8 cellular contexts compared by ENCODE assay signal in the genomic region with DNA sequence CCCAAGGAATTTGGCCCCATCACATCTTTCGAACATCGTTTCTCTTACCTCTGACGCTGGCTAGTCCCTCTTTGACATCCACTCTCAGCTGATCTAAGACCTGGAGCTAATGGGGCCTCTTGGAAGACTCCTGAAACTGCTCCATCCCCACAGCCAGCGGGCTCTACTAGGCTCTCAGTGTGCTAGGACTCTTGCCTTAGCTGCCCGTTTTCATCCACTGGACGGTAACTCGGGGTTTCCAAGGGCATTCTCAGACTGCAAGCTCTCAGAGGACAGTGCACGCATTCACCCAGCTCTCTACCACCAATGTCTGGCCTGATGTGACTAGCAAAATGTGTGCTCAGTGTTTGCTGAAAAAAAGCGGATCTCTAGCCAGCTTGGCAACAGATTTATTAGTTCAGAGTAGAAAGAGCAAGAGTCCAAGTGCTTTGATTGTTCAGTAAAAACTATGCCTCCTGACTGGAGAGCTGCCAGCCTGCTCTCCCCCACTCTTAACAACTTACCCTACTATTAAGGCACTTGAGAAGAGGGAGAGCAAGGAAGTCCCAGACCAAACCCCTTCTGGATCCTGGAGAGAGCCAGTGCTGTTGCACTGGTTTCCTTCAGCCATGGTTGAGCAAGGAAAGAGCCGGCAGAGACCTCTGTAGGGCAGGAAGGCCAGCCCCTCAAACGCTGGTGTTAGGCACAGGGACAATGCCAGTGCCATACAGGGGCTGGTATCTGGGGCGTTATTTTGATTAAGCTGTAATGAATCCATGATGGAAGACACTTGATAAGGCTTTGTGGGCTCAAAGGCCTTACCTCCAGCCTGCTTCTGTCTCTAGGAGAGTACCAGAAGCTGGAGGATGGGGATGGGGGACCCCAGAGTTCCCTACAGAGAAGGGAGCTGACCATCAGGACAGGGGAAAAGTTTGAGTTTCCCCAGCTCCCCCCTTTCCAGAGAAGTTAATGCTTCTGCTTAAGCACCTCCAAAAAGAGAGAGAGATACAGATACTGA. TPM values are rescaled to one million over a fixed set of nuclear protein-coding genes. Genes with fewer than 3 reads are reported as not detected.
DNase-seq lines count a peak whose midpoint lies in the region; ATAC-seq, FAIRE-seq and TF ChIP-seq lines count a peak whose summit lies in the region.

No MANE protein-coding gene starts in this region.

- peak overlapping the region; percentile 97 to 98 (median 98) for H3K27ac Mint-ChIP-seq in H9
- H3K27ac Mint-ChIP-seq in activated CD8-positive, alpha-beta T cell treated with anti-CD3 and anti-CD28 coated beads for 36 hours: peak overlapping the region; percentile 93

- H3K4me3 Mint-ChIP-seq in H9: peak overlapping the region; percentile 78 to 80
- H3K4me3 Mint-ChIP-seq in activated CD8-positive, alpha-beta T cell treated with anti-CD3 and anti-CD28 coated beads for 36 hours: peak overlapping the region; percentile 80

- no peak overlapping the region for H2BK120ac ChIP-seq in H9 (ENCODE audit: low read depth, low read length, poor library complexity, severe bottlenecking)

- no peak overlapping the region for H4K5ac ChIP-seq in H9 (ENCODE audit: insufficient read length, low read depth, low read length)

- H3K79me2 ChIP-seq in ACC112 (ENCODE audit: control insufficient read depth, insufficient read depth, low read length, unreplicated experiment): no peaks in the 10 kb centered on the region
- H3K79me2 ChIP-seq in H9 (ENCODE audit: insufficient read depth, low read length): no peaks in the 10 kb centered on the region

- H3K4ac ChIP-seq in H9 (ENCODE audit: low read depth, low read length): no peak overlapping the region

- no peak overlapping the region for H2BK15ac ChIP-seq in H9 (ENCODE audit: low read depth, low read length)

- FAIRE-seq in small intestine (lab: Jason Lieb, UNC): no peak

- ATAC-seq in activated CD8-positive, alpha-beta T cell treated with anti-CD3 and anti-CD28 coated beads for 36 hours: no peak
- ATAC-seq in GM21528 (IDR thresholded peaks at IDR 0.05; ENCODE audit: low FRiP score, unreplicated experiment): no peak
- ATAC-seq in GM21737 (IDR thresholded peaks at IDR 0.05; ENCODE audit: unreplicated experiment): no peak
- no peak for ATAC-seq in HG02588 (IDR thresholded peaks at IDR 0.05; ENCODE audit: unreplicated experiment)

- no peak overlapping the region for H3K56ac ChIP-seq in H9 (ENCODE audit: insufficient read length, low read depth, low read length)

- H3K23me2 ChIP-seq in H9 (ENCODE audit: insufficient read length, low read depth, low read length, poor library complexity, severe bottlenecking): peaks cover 4% of the 10 kb centered on the region

- POLR2A ChIA-PET in activated CD8-positive, alpha-beta T cell treated with anti-CD3 and anti-CD28 coated beads for 36 hours (lab: Charles Lee): interaction anchor here (0.7 to 23.0 kb wide), 7 partner anchors 5 to 227 kb away, joined by 3 to 320 read pairs (median 4); a partner anchor contains a TSS

- no peak for TF ChIP-seq CTCF in H9 (conservative IDR thresholded peaks at IDR 0.05)
- TF ChIP-seq CTCF in activated CD8-positive, alpha-beta T cell treated with anti-CD3 and anti-CD28 coated beads for 36 hours (IDR thresholded peaks at IDR 0.05): no peak

- H4K20me1 ChIP-seq in H9 (ENCODE audit: control insufficient read depth, insufficient read depth, insufficient read length): no peaks in the 10 kb centered on the region

- H3K27ac ChIP-seq in ACC112 (ENCODE audit: low read depth, low read length) (peak overlapping the region; percentile 91), H9 (ENCODE audit: insufficient read length, low read depth, low read length) (peak overlapping the region; percentile 18), iPS DF 6.9 (ENCODE audit: low read length) (no peak overlapping the region), small intestine (ENCODE audit: low read depth in 1 of 2, low read length in 1 of 2) (peak overlapping the region; percentile 66 to 97)

- H3K18ac ChIP-seq in H9 (ENCODE audit: insufficient read length, low read depth, low read length): no peak overlapping the region

- H3K23ac ChIP-seq in H9 (ENCODE audit: insufficient read length, low read depth, low read length): no peak overlapping the region

- no peak overlapping the region for H2BK20ac ChIP-seq in H9 (ENCODE audit: low read depth, low read length, poor library complexity, severe bottlenecking)

- H3K4me3 ChIP-seq in ACC112 (ENCODE audit: low read depth, low read length): peak overlapping the region; percentile 74
- H3K4me3 ChIP-seq in iPS DF 6.9 (ENCODE audit: low read length): peak overlapping the region; percentile 57; the same call in 1 of the 2 replicates
- peak overlapping the region in 1 of 2 donors; percentile 51 for H3K4me3 ChIP-seq in small intestine (ENCODE audit: low read depth in 1 of 2, low read length in 2 of 2)

- no peak for DNase-seq in H9
- DNase-seq in activated CD8-positive, alpha-beta T cell treated with anti-CD3 and anti-CD28 coated beads for 36 hours: no peak
- DNase-seq in iPS DF 6.9 (ENCODE audit: low read depth, low spot score): no peak
- peak; percentile 72 for DNase-seq in small intestine

- H3K79me1 ChIP-seq in H9 (ENCODE audit: insufficient read depth, low read depth, low read length, poor library complexity, severe bottlenecking): no peaks in the 10 kb centered on the region

- peaks cover 30 to 53% (median 43%) of the 10 kb centered on the region in 3 experiments for H3K36me3 Mint-ChIP-seq in H9 (ENCODE audit: insufficient read depth in 1 of 3, low read depth in 3 of 3)
- H3K36me3 Mint-ChIP-seq in activated CD8-positive, alpha-beta T cell treated with anti-CD3 and anti-CD28 coated beads for 36 hours (ENCODE audit: low read depth): peaks cover 30% of the 10 kb centered on the region

- CTCF ChIA-PET in activated CD8-positive, alpha-beta T cell treated with anti-CD3 and anti-CD28 coated beads for 36 hours (lab: Charles Lee): interaction anchor here (0.8 to 2.6 kb wide), 10 partner anchors 8 to 127 kb away, joined by 3 to 11 read pairs (median 6); a partner anchor contains a TSS

- H3T11ph ChIP-seq in H9 (ENCODE audit: low read length): no peak overlapping the region

- H2AK5ac ChIP-seq in H9 (ENCODE audit: insufficient read length, low read length): no peak overlapping the region

- peak overlapping the region; percentile 60 for H3K9ac ChIP-seq in H9 (ENCODE audit: extremely low read depth, insufficient read length, low read length)

- H3K9me3 Mint-ChIP-seq in H9: no peaks in the 10 kb centered on the region; a peak in 1 of 5 replicates
- no peaks in the 10 kb centered on the region for H3K9me3 Mint-ChIP-seq in activated CD8-positive, alpha-beta T cell treated with anti-CD3 and anti-CD28 coated beads for 36 hours

- no peaks in the 10 kb centered on the region for H3K27me3 ChIP-seq in ACC112 (ENCODE audit: insufficient read depth, low read length)
- H3K27me3 ChIP-seq in H9 (ENCODE audit: insufficient read depth, low read length): no peaks in the 10 kb centered on the region
- no peaks in the 10 kb centered on the region for H3K27me3 ChIP-seq in iPS DF 6.9 (ENCODE audit: control insufficient read depth, insufficient read depth, low read length)
- no peaks in the 10 kb centered on the region for H3K27me3 ChIP-seq in small intestine (ENCODE audit: control insufficient read depth in 2 of 2, insufficient read depth in 2 of 2, low read length in 2 of 2)

- H3K36me3 ChIP-seq in ACC112 (ENCODE audit: insufficient read depth, low read length) (peaks cover 18% of the 10 kb centered on the region; the same call in 1 of the 2 replicates), iPS DF 6.9 (ENCODE audit: control insufficient read depth, insufficient read depth, low read length) (peaks cover 28% of the 10 kb centered on the region), small intestine (ENCODE audit: control insufficient read depth in 2 of 2, insufficient read depth in 2 of 2, low read length in 2 of 2) (peaks cover 9 to 13% of the 10 kb centered on the region in 2 donors)

- H2AFZ ChIP-seq in ACC112 (ENCODE audit: low read length, unreplicated experiment) (no peak overlapping the region), H9 (ENCODE audit: low read length) (no peak overlapping the region)

- H3K9me3 ChIP-seq in H9 (ENCODE audit: control insufficient read depth, low read depth, low read length) (no peaks in the 10 kb centered on the region), iPS DF 6.9 (ENCODE audit: control insufficient read depth, insufficient read depth, low read length) (no peaks in the 10 kb centered on the region), small intestine (ENCODE audit: control insufficient read depth, low read depth) (no peaks in the 10 kb centered on the region)

- H2BK5ac ChIP-seq in H9 (ENCODE audit: insufficient read length, low read length): no peak overlapping the region

- peaks cover 1% of the 10 kb centered on the region; the same call in 1 of the 2 replicates for H3K27me3 Mint-ChIP-seq in H9 (ENCODE audit: low read depth)
- no peaks in the 10 kb centered on the region for H3K27me3 Mint-ChIP-seq in activated CD8-positive, alpha-beta T cell treated with anti-CD3 and anti-CD28 coated beads for 36 hours

- no peak overlapping the region for H4K91ac ChIP-seq in H9 (ENCODE audit: insufficient read length, low read depth, low read length)

- intact Hi-C loops in activated CD8-positive, alpha-beta T cell treated with anti-CD3 and anti-CD28 coated beads for 36 hours (cut with micrococcal nuclease): no loop called here

- WGBS in H9 (ENCODE audit: extremely low coverage, insufficient read length, low lambda C conversion rate): no CpG with 5 or more reads among the region's 12 CpGs
- no CpG with 5 or more reads among the region's 12 CpGs for WGBS in iPS DF 6.9 (ENCODE audit: insufficient coverage, insufficient read length)
- WGBS in small intestine, 3 donors: 9 to 29% (median 21%) methylated on average over 12 of the region's 12 CpGs

- peaks cover 20% of the 10 kb centered on the region in 2 experiments for H3K4me1 Mint-ChIP-seq in H9
- peaks cover 50% of the 10 kb centered on the region for H3K4me1 Mint-ChIP-seq in activated CD8-positive, alpha-beta T cell treated with anti-CD3 and anti-CD28 coated beads for 36 hours (ENCODE audit: low read depth)

- no peak overlapping the region for H4K8ac ChIP-seq in H9 (replicated peaks; ENCODE audit: insufficient read length, low read depth, low read length)

- peak overlapping the region; percentile 86 for H3K4me2 ChIP-seq in H9 (ENCODE audit: insufficient read depth, insufficient read length, low read length)

- peak overlapping the region; percentile 42; the same call in 1 of the 2 replicates for H3K14ac ChIP-seq in H9 (ENCODE audit: insufficient read depth, low read length)

- peaks cover 16% of the 10 kb centered on the region for H3K4me1 ChIP-seq in ACC112 (ENCODE audit: control insufficient read depth, insufficient read depth, low read length, unreplicated experiment)
- peaks cover 4% of the 10 kb centered on the region; the same call in 1 of the 2 replicates for H3K4me1 ChIP-seq in H9 (ENCODE audit: insufficient read depth, low read length)
- H3K4me1 ChIP-seq in iPS DF 6.9 (ENCODE audit: control insufficient read depth, insufficient read depth, low read length): peaks cover 2% of the 10 kb centered on the region; the same call in 1 of the 2 replicates
- H3K4me1 ChIP-seq in small intestine (ENCODE audit: control insufficient read depth in 2 of 2, insufficient read depth in 1 of 2, low read depth in 1 of 2, low read length in 1 of 2): peaks cover 5 to 7% of the 10 kb centered on the region in 2 donors

- no peak overlapping the region for H2BK12ac ChIP-seq in H9 (ENCODE audit: insufficient read length, low read depth, low read length)

RNA-seq across cellular contexts. Expression of a gene that starts 9.2 kb away (rescaled TPM):
- total RNA-seq in H9 (2021): 43.3 and 48.8 TPM in 2 replicates
- 10 to 100 TPM; 65.6 to 72.5 TPM for total RNA-seq in activated CD8-positive, alpha-beta T cell treated with anti-CD3 and anti-CD28 coated beads for 36 hours
- 10 to 100 TPM; 32.2 to 40.5 (median 33.0) TPM for polyA plus RNA-seq in small intestine

RNA-seq across cellular contexts. Expression of a gene that starts 15.6 kb away (rescaled TPM):
- total RNA-seq in H9 (2021): 32.0 and 37.4 TPM in 2 replicates
- 100 to 1,000 TPM; 172 to 180 TPM for total RNA-seq in activated CD8-positive, alpha-beta T cell treated with anti-CD3 and anti-CD28 coated beads for 36 hours
- polyA plus RNA-seq in small intestine: 10 to 100 TPM; 21.7 to 45.2 (median 41.1) TPM

RNA-seq across cellular contexts. Expression of a gene that starts 38.0 kb away (rescaled TPM):
- 48.3 and 50.5 TPM in 2 replicates for total RNA-seq in H9 (2021)
- total RNA-seq in activated CD8-positive, alpha-beta T cell treated with anti-CD3 and anti-CD28 coated beads for 36 hours: 10 to 100 TPM; 34.3 to 34.4 TPM
- 10 to 100 TPM; 12.7 to 25.7 (median 18.6) TPM for polyA plus RNA-seq in small intestine

RNA-seq across cellular contexts. Expression of a gene that starts 39.5 kb away (rescaled TPM):
- total RNA-seq in H9 (2021): 57.9 and 61.1 TPM in 2 replicates
- total RNA-seq in activated CD8-positive, alpha-beta T cell treated with anti-CD3 and anti-CD28 coated beads for 36 hours: 10 to 100 TPM; 40.3 to 45.6 TPM
- 100 to 1,000 TPM in 2 of 3 donors, 10 to 100 TPM in 1; 66.4 to 180 (median 175) TPM for polyA plus RNA-seq in small intestine

RNA-seq across cellular contexts. Expression of a gene that starts 57.9 kb away (rescaled TPM):
- 1.8 and 2.8 TPM in 2 replicates for total RNA-seq in H9 (2021)
- under 1 TPM in 1 of 2 experiments, not detected in 1; 0.77 TPM for total RNA-seq in activated CD8-positive, alpha-beta T cell treated with anti-CD3 and anti-CD28 coated beads for 36 hours
- 10 to 100 TPM in 1 of 3 donors, under 1 TPM in 1, not detected in 1; 0.84 to 31.1 TPM for polyA plus RNA-seq in small intestine
